8 cellular contexts compared by ENCODE assay signal in the genomic region with DNA sequence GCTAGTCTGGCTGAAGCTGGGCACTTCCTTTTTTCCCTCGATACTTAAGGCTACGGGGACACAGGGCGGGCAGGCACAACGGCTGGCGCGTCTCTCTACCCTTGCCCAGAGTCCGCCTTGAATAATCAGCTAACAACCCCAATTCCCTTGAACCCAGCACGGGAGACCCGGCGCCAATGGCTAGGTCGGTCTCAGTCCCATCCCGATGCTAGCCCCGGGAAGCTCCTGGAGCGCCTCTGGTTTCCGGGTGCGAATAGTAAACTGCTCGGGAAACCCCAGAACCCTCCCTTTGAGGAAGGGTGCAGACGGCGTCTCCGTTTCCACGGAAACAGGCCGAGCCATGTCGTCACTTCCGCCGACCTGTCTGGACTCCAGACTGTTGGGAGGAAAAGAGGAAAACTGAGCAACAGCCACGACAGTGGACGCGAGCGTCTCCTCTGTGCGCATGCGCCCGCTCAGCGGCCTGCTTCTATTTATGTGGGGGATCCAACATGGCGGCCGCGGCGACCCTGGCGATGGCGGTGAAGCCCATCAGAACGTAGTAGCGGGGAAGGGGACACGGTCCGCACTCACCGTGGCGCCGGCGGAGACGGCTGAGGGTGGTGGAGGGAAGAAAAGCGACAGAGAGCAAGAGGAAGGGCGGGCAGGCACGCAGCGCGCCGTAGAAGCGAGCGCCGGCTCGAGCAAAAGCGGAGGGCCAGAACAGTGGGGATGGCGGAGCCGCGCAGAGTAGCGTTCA. TPM values are rescaled to one million over a fixed set of nuclear protein-coding genes. Genes with fewer than 3 reads are reported as not detected.
DNase-seq lines count a peak whose midpoint lies in the region; ATAC-seq and TF ChIP-seq lines count a peak whose summit lies in the region.

A gene (plus strand): TSS at position 464 of the 739 bp plus-strand sequence. CDS start 248 bp downstream, at position 712.

- H3K4me3 ChIP-seq in H7 (ENCODE audit: insufficient read depth, low read depth, low read length), result peak within 1 kb of the TSS; percentile 98

- TF ChIP-seq CTCF in nephron progenitor cell (IDR thresholded peaks at IDR 0.05), result no peak

- H3K9me3 Mint-ChIP-seq in nephron progenitor cell, result peaks cover 7% of the 10 kb centered on the region
- H3K9me3 Mint-ChIP-seq in stimulated activated naive CD8-positive, alpha-beta T cell treated with anti-CD3 and anti-CD28 coated beads, Interleukin-15, amount 100 ng/mL, for 72 hours, result no peaks in the 10 kb centered on the region

- peaks cover 32% of the 10 kb centered on the region for H3K4me1 Mint-ChIP-seq in nephron progenitor cell
- peaks cover 30% of the 10 kb centered on the region for H3K4me1 Mint-ChIP-seq in stimulated activated naive CD8-positive, alpha-beta T cell treated with anti-CD3 and anti-CD28 coated beads, Interleukin-15, amount 100 ng/mL, for 72 hours

- peak; percentile 95 for ATAC-seq in stimulated activated naive CD8-positive, alpha-beta T cell treated with anti-CD3 and anti-CD28 coated beads, Interleukin-15, amount 100 ng/mL, for 72 hours

- H3K36me3 ChIP-seq in H7 (replicated peaks; ENCODE audit: control insufficient read depth, insufficient read depth, low read length), result no peaks in the 10 kb centered on the region

- H3K4me3 Mint-ChIP-seq in nephron progenitor cell, result peak within 1 kb of the TSS; percentile 100
- H3K4me3 Mint-ChIP-seq in stimulated activated naive CD8-positive, alpha-beta T cell treated with anti-CD3 and anti-CD28 coated beads, Interleukin-15, amount 100 ng/mL, for 72 hours, result peak within 1 kb of the TSS; percentile 99

- DNase-seq in ELF-1 (ENCODE audit: low read depth, low spot score) (peak; percentile 99), H7 (peak; percentile 95), M059J (ENCODE audit: low read depth) (peak; percentile 98), SHP77 (lab: John Stamatoyannopoulos, UW) (peak; percentile 94 to 95), fibroblast of the conjunctiva (ENCODE audit: low read depth) (peak; percentile 95), nephron progenitor cell (peak; percentile 98)
- peak; percentile 80 for DNase-seq in activated effector memory CD4-positive, alpha-beta T cell treated with Interleukin-2 at 50 U/mL for 16 hours
- DNase-seq in stimulated activated naive CD8-positive, alpha-beta T cell treated with anti-CD3 and anti-CD28 coated beads, Interleukin-15, amount 100 ng/mL, for 72 hours, result peak; percentile 91 to 95

- H3K27ac Mint-ChIP-seq in nephron progenitor cell, result peak within 1 kb of the TSS; percentile 99
- peak within 1 kb of the TSS; percentile 97 to 98 for H3K27ac Mint-ChIP-seq in stimulated activated naive CD8-positive, alpha-beta T cell treated with anti-CD3 and anti-CD28 coated beads, Interleukin-15, amount 100 ng/mL, for 72 hours

- H3K27me3 ChIP-seq in H7 (ENCODE audit: control insufficient read depth, insufficient read depth, low read length), result no peaks in the 10 kb centered on the region

- H3K36me3 Mint-ChIP-seq in nephron progenitor cell (ENCODE audit: low read depth), result peaks cover under 1% of the 10 kb centered on the region

- no peaks in the 10 kb centered on the region for H3K27me3 Mint-ChIP-seq in nephron progenitor cell (ENCODE audit: low read depth, poor library complexity)
- no peaks in the 10 kb centered on the region for H3K27me3 Mint-ChIP-seq in stimulated activated naive CD8-positive, alpha-beta T cell treated with anti-CD3 and anti-CD28 coated beads, Interleukin-15, amount 100 ng/mL, for 72 hours

RNA-seq across cellular contexts. Expression of the gene that starts here (rescaled TPM):
- total RNA-seq in H7 (2014; rRNA removed; shearing (Covaris generic)), result 6.5 and 10.1 TPM in 2 replicates
- total RNA-seq in M059J (2014; rRNA removed; shearing (Covaris generic)), result 3.4 and 4.2 TPM in 2 replicates

Comparison
In these comparisons a context has a peak if more than half of its experiments do, and no peak if none do; other contexts are left out.
1. Peak in every context shown above with its lines: DNase-seq, ATAC-seq and H3K4me3 ChIP-seq.